9 cellular contexts compared by ENCODE assay signal in the genomic region with DNA sequence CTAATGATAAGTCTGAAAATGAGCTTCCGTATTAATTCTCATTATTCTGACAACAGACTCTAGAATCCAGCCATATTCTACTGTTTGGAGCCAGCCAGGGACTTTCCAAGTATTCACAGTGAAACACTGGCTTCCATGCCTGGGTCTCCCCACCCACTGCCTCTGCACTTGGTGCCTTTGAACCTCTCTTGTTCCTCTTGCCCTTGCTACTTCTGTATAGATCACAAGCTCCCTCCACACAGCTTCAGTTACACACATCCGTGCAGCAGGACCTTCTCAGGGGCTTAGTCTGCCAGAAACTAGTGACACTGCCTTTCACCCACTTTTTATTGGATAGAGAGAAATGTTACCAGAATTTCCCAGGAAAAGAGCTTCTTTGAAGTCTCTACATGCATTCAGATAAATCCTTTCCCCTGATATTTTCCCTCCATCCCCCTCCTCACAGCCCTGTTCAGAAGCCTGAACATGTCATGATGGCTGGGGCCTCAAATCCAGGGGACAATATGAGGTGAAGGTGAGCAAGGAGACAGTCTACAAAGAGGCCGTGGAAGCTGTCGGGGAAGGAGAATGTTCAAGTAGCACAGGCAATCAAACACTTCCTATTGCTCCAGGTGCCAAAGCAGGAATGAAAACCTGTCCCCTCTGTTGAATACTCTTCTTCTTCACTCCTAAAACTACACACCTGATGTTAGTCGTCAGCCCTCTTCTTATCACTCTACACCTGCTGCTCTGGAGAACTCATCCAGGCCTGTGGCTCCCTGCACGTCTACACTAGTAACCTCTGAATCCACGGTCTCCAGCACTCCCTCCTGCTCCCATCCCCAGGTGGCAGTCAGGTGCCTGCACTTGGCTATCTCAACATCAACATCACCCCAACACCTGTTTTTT. TPM values are rescaled to one million over a fixed set of nuclear protein-coding genes. Genes with fewer than 3 reads are reported as not detected.
DNase-seq lines count a peak whose midpoint lies in the region; ATAC-seq and TF ChIP-seq lines count a peak whose summit lies in the region.
"Had no signal": no experiment of that assay in that cellular context is flagged by ENCODE, and none has a peak within 500 bp of the region (broad histone marks: within the 10 kb centered on the region; RNA-seq: fewer than 3 reads in every experiment).

No MANE protein-coding gene starts in this region.

- intact Hi-C loops in stomach (cut with DNase I; ENCODE audit: low total_unique reads) = no loop called here

- no peaks in the 10 kb centered on the region for H3K36me3 ChIP-seq in stomach
- H3K36me3 ChIP-seq: SJSA1 had no signal

- no peaks in the 10 kb centered on the region for H3K4me1 Mint-ChIP-seq in glutamatergic neuron (ENCODE audit: low read depth, unreplicated experiment)

- ATAC-seq in GM18861 (IDR thresholded peaks at IDR 0.05; ENCODE audit: unreplicated experiment) = peak; percentile 64
- ATAC-seq in HG02571 (IDR thresholded peaks at IDR 0.05; ENCODE audit: unreplicated experiment) = peak; percentile 81

- H3K27me3 Mint-ChIP-seq in glutamatergic neuron (ENCODE audit: unreplicated experiment) = no peaks in the 10 kb centered on the region

- no peak overlapping the region for H3K27ac Mint-ChIP-seq in glutamatergic neuron (ENCODE audit: unreplicated experiment)

- DNase-seq in glutamatergic neuron (no peak), stomach (peak; percentile 45), SHP77 treated with DMSO at 0.1 percent for 48 hours (lab: John Stamatoyannopoulos, UW) (no peak), islet precursor cell (no peak), NCI-H1092 treated with DMSO at 0.1 percent for 48 hours (lab: John Stamatoyannopoulos, UW) (no peak)

- H3K36me3 Mint-ChIP-seq in glutamatergic neuron (ENCODE audit: unreplicated experiment) = no peaks in the 10 kb centered on the region

- 42 to 48% (median 46%) methylated on average over 7 of the region's 7 CpGs for WGBS in stomach, 5 donors

- no peak for TF ChIP-seq CTCF in glutamatergic neuron (IDR thresholded peaks at IDR 0.05; ENCODE audit: partially characterized antibody, unreplicated experiment)
- no peak for TF ChIP-seq CTCF in stomach (IDR thresholded peaks at IDR 0.05)

- no peak overlapping the region for H3K4me3 ChIP-seq in stomach
- H3K4me3 ChIP-seq: SJSA1 had no signal

- H3K4me3 Mint-ChIP-seq in glutamatergic neuron (ENCODE audit: unreplicated experiment) = peak overlapping the region; percentile 4

- peak; percentile 45; the same call in 1 of the 2 replicates for TF ChIP-seq POLR2A in Raji (IDR thresholded peaks at IDR 0.05; ENCODE audit: insufficient read depth, low read depth, low read length)
- TF ChIP-seq POLR2A in stomach (IDR thresholded peaks at IDR 0.05) = no peak

- TF ChIP-seq EP300 in stomach (IDR thresholded peaks at IDR 0.05) = no peak

- H3K4me1 ChIP-seq in stomach = peaks cover 0 to 3% (median 0%) of the 10 kb centered on the region in 4 donors
- H3K4me1 ChIP-seq: SJSA1 had no signal

- H3K27me3 ChIP-seq in stomach = no peaks in the 10 kb centered on the region

- H3K27ac ChIP-seq in stomach = peak overlapping the region in 4 of 5 donors; percentile 57 to 76 (median 62)
- H3K27ac ChIP-seq: SJSA1 had no signal

- peaks cover 0 to 2% (median under 1%) of the 10 kb centered on the region in 4 donors for H3K9me3 ChIP-seq in stomach
- H3K9me3 ChIP-seq: SJSA1 had no signal

- no peaks in the 10 kb centered on the region for H3K9me3 Mint-ChIP-seq in glutamatergic neuron (ENCODE audit: unreplicated experiment)

RNA-seq across cellular contexts. Expression of gene HLA-DOA, which starts 20.1 kb away (rescaled TPM):
- total RNA-seq in glutamatergic neuron (ENCODE audit: unreplicated experiment) (0.69 TPM), stomach (1 to 10 TPM in 2 of 5 donors, under 1 TPM in 2, not detected in 1; 0.45 to 3.9 (median 1.9) TPM)
- 1 to 10 TPM in 1 of 3 donors, under 1 TPM in 2; 0.62 to 2.1 (median 0.92) TPM for polyA plus RNA-seq in stomach
- total RNA-seq: SJSA1 had no signal

RNA-seq across cellular contexts. Expression of gene HLA-DPA1, which starts 43.9 kb away (rescaled TPM):
- total RNA-seq in glutamatergic neuron (ENCODE audit: unreplicated experiment) (1.0 TPM), stomach (100 to 1,000 TPM in 1 of 5 donors, 10 to 100 TPM in 3, under 1 TPM in 1; 0.29 to 171 (median 39.7) TPM)
- 10 to 100 TPM; 14.3 to 34.1 (median 23.3) TPM for polyA plus RNA-seq in stomach
- total RNA-seq: SJSA1 had no signal

RNA-seq across cellular contexts. Expression of gene HLA-DPB1, which starts 46.2 kb away (rescaled TPM):
- total RNA-seq in glutamatergic neuron (ENCODE audit: unreplicated experiment) (4.7 TPM), stomach (10 to 100 TPM in 4 of 5 donors, not detected in 1; 10.7 to 46.6 (median 31.9) TPM)
- 10 to 100 TPM; 48.3 to 62.2 (median 51.1) TPM for polyA plus RNA-seq in stomach
- total RNA-seq: SJSA1 had no signal
